ENCODE assay signal across 8 cellular contexts in the genomic region with DNA sequence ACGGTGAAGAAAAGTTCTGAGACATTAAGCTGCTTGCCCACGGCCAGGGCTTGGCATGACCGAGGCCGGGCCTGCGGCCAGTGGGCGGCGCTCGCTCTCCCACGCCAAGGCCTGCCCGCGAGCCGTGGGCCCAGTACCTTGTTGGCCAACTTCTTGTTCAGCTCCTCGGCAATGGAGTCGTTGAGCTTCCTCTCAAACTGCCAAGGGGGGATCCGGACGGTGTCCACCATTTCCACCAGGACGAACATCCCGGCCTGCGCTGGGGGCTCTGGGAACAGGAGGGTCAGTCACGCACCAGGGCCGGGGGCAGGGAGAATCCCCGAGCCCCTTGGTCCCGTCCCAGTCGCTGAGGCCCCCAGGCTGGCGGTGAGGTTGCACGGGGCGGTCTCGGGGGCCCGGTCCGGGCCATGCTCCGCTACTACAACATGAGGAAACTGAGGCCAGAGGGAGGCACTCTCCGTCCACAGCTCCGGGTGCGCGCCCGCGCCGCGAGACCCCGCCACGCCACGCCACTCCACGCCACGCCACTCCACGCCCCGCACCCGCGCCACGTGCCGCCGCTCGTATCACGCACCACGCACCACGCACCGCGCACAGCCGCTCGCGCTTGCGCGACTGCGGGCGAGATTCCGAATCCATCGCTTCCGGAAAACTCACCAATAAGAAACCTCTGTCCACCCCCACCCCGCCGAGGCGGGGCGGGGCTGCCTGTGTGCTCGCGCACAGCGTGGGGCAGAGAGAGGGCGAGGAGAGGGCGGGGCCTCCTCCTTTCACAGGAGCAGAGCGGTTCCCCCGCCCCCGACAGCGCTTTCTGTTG. TPM values are rescaled to one million over a fixed set of nuclear protein-coding genes. Genes with fewer than 3 reads are reported as not detected.
DNase-seq lines count a peak whose midpoint lies in the region; ATAC-seq, FAIRE-seq and TF ChIP-seq lines count a peak whose summit lies in the region.

A gene with protein sequence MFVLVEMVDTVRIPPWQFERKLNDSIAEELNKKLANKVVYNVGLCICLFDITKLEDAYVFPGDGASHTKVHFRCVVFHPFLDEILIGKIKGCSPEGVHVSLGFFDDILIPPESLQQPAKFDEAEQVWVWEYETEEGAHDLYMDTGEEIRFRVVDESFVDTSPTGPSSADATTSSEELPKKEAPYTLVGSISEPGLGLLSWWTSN (minus strand): TSS at position 617 of the 817 bp plus-strand sequence. CDS start 369 bp downstream, at position 248.

- H3K4me1 ChIP-seq in body of pancreas: peaks cover 31% of the 10 kb centered on the region
- peaks cover 17 to 25% of the 10 kb centered on the region in 2 donors for H3K4me1 ChIP-seq in gastrocnemius medialis

- 0% methylated on average over 12 to 76 of the region's 80 CpGs for WGBS in body of pancreas, 2 donors

- DNase-seq in NCI-H2107 treated with DMSO at 0.1 percent for 48 hours (lab: John Stamatoyannopoulos, UW; ENCODE audit: unreplicated experiment) (peak; percentile 87), body of pancreas (peak; percentile 99 to 100 (median 99)), iPS DF 4.7 (ENCODE audit: extremely low read depth, low spot score) (peak; percentile 87), gastrocnemius medialis (peak; percentile 96 to 98)

- peak; percentile 94 for FAIRE-seq in A204.1 (lab: Jason Lieb, UNC)
- peak; percentile 87 for FAIRE-seq in TTC549 (lab: Jason Lieb, UNC)

- H3K4me3 ChIP-seq in body of pancreas (peak within 1 kb of the TSS; percentile 43 to 58), gastrocnemius medialis (peak within 1 kb of the TSS; percentile 78 to 90 (median 86))

- H3K27ac ChIP-seq in body of pancreas (peak within 1 kb of the TSS; percentile 62 to 86 (median 85)), gastrocnemius medialis (peak within 1 kb of the TSS; percentile 85 to 95 (median 88))

- no peaks in the 10 kb centered on the region for H3K36me3 ChIP-seq in body of pancreas (replicated peaks in 1 of 2; ENCODE audit: insufficient read depth in 1 of 2, low read depth in 2 of 2)
- H3K36me3 ChIP-seq in gastrocnemius medialis: no peaks in the 10 kb centered on the region

- TF ChIP-seq POLR2A in body of pancreas (IDR thresholded peaks at IDR 0.05) (peak in 2 of 3 donors; percentile 38 to 44), gastrocnemius medialis (IDR thresholded peaks at IDR 0.05) (peak; percentile 66 to 69)

- in situ Hi-C loops in gastrocnemius medialis (cut with MboI; ENCODE audit: low sequenced_read_pairs in 4 of 4): loop anchor here in 1 of 4 donors (25.0 kb wide), 1 partner anchor 257 kb away; a partner anchor contains a TSS

- ATAC-seq in GM18520 (IDR thresholded peaks at IDR 0.05; ENCODE audit: unreplicated experiment) (peak; percentile 87), HG03064 (IDR thresholded peaks at IDR 0.05; ENCODE audit: low read depth, unreplicated experiment) (peak; percentile 86), body of pancreas (peak; percentile 99), gastrocnemius medialis (peak; percentile 91)

- TF ChIP-seq CTCF in body of pancreas (IDR thresholded peaks at IDR 0.05) (peak; percentile 45 to 75 (median 58)), gastrocnemius medialis (IDR thresholded peaks at IDR 0.05 in 4 of 5, conservative IDR thresholded peaks at IDR 0.05 in 1 of 5) (peak; percentile 4 to 75 (median 49))

- intact Hi-C loops in body of pancreas (cut with DNase I): no loop called here
- intact Hi-C loops in gastrocnemius medialis (cut with DNase I; ENCODE audit: low total_unique reads): loop anchor here (1.0 to 10.0 kb wide), 4 partner anchors 45 to 689 kb away; a partner anchor contains a TSS

- H3K27me3 ChIP-seq in body of pancreas (no peaks in the 10 kb centered on the region), gastrocnemius medialis (no peaks in the 10 kb centered on the region)

- H3K9me3 ChIP-seq in body of pancreas (no peaks in the 10 kb centered on the region), gastrocnemius medialis (no peaks in the 10 kb centered on the region)

RNA-seq across cellular contexts. Expression of the gene that starts here (rescaled TPM):
- 10 to 100 TPM; 18.9 to 24.7 TPM for total RNA-seq in body of pancreas
- total RNA-seq in gastrocnemius medialis: 10 to 100 TPM in 1 of 4 donors, 1 to 10 TPM in 3; 5.7 to 11.0 (median 6.9) TPM

Comparison
In these comparisons a context has a peak if more than half of its experiments do, and no peak if none do; other contexts are left out.
1. Peak in every context shown above with its lines: DNase-seq, ATAC-seq, H3K4me3 ChIP-seq and H3K27ac ChIP-seq.